Comparison of ENCODE assay signal across 20 cellular contexts in the genomic region with DNA sequence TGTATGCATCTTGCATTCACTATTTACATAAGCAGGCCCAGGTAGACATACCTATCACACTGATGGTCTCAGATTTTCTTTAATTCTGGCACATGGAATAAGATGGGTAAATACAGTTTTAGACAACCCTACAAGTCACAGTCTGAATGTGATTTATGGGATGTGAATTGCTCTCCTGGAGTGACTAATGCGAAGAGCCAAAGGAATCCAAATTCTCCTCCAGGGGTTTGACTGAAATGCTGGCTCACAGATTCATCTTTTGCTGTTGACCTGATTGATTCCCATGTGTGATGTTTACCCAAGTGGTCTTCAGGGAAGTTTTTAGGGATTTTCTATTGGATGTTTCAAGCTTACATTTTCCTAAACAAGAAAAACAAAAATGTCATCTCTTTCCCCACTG.
DNase-seq lines count a peak whose midpoint lies in the region; ATAC-seq, FAIRE-seq and TF ChIP-seq lines count a peak whose summit lies in the region.
"Had no signal": no experiment of that assay in that cellular context is flagged by ENCODE, and none has a peak within 500 bp of the region (broad histone marks: within the 10 kb centered on the region; RNA-seq: fewer than 3 reads in every experiment).

No MANE protein-coding gene starts in this region.

- H3K27me3 ChIP-seq in mammary epithelial cell (ENCODE audit: insufficient read depth, low read length) (no peaks in the 10 kb centered on the region), GM23338 (ENCODE audit: insufficient read depth) (no peaks in the 10 kb centered on the region)

- no peak overlapping the region for H3K27ac Mint-ChIP-seq in GM23338

- no peaks in the 10 kb centered on the region for H3K9me2 ChIP-seq in GM23338 (ENCODE audit: insufficient read depth)

- H3K36me3 Mint-ChIP-seq in GM23338 (ENCODE audit: low read depth): no peaks in the 10 kb centered on the region

- H2AFZ ChIP-seq in mammary epithelial cell (ENCODE audit: low read depth, low read length): no peak overlapping the region
- H2AFZ ChIP-seq in GM23338: no peak overlapping the region

- in situ Hi-C loops in mammary epithelial cell (cut with MboI; ENCODE audit: low sequenced_read_pairs in 2 of 2): no loop called here

- H3K9me3 Mint-ChIP-seq in GM23338: peaks cover 29% of the 10 kb centered on the region

- no peaks in the 10 kb centered on the region for H3K27me3 Mint-ChIP-seq in GM23338 (ENCODE audit: insufficient read depth, low read depth, poor library complexity)

- dilution Hi-C loops in mammary epithelial cell (cut with HindIII; ENCODE audit: low sequenced_read_pairs): no loop called here

- H3K4me3 Mint-ChIP-seq in GM23338: no peak overlapping the region

- no TSS peak for BruUV-seq in mammary epithelial cell (replicated peaks; lab: Mats Ljungman, UMichigan)

- DNase-seq in A549 (ENCODE audit: low read depth in 1 of 2, low spot score in 1 of 2) (peak in 1 of 2 experiments; percentile 6), NCI-H146 treated with DMSO at 0.1 percent for 48 hours (lab: John Stamatoyannopoulos, UW; ENCODE audit: unreplicated experiment) (peak; percentile 4), mammary epithelial cell (peak; percentile 6), kidney glomerular epithelial cell (lab: John Stamatoyannopoulos, UW) (peak; percentile 22), epidermal melanocyte (ENCODE audit: insufficient read length, low spot score) (no peak), GM23338 (ENCODE audit: low spot score) (no peak)
- DNase-seq: DMS 273 treated with DMSO at 0.1 percent for 48 hours, H7, IMR-90, Karpas-422, MM.1S, NCI-H1092 treated with DMSO at 0.1 percent for 48 hours, NCI-H187 treated with DMSO at 0.1 percent for 48 hours, NCI-H2171 treated with DMSO at 0.1 percent for 48 hours, NCI-H774, SHP77 had no signal

- H4K20me1 ChIP-seq in mammary epithelial cell (ENCODE audit: insufficient read depth, low read length): no peaks in the 10 kb centered on the region
- no peaks in the 10 kb centered on the region for H4K20me1 ChIP-seq in GM23338 (replicated peaks; ENCODE audit: insufficient read depth)

- 35% methylated on average over 1 of the region's 1 CpG for WGBS in A549 (ENCODE audit: missing lambda C conversion rate)
- 0% methylated on average over 1 of the region's 1 CpG for WGBS in mammary epithelial cell (ENCODE audit: low coverage, missing lambda C conversion rate)

- POLR2A ChIA-PET in A549 (lab: Yijun Ruan, JAX): no interaction called here

- H3K9ac ChIP-seq in mammary epithelial cell (ENCODE audit: insufficient read depth, low read length): no peak overlapping the region

- TF ChIP-seq POLR2A in A549 (IDR thresholded peaks at IDR 0.05; ENCODE audit: low read length) (no peak), GM18505 (IDR thresholded peaks at IDR 0.05; ENCODE audit: borderline replicate concordance, extremely low read depth, insufficient read depth, insufficient read length) (no peak)

- no peaks in the 10 kb centered on the region for H3K9me3 ChIP-seq in A549
- H3K9me3 ChIP-seq in mammary epithelial cell (replicated peaks; ENCODE audit: insufficient read depth, low read length): no peaks in the 10 kb centered on the region

- H3K4me1 ChIP-seq in A549 (peaks cover 36% of the 10 kb centered on the region), mammary epithelial cell (ENCODE audit: insufficient read depth, low read length) (no peaks in the 10 kb centered on the region), GM23338 (ENCODE audit: insufficient read depth) (no peaks in the 10 kb centered on the region)

- H3K36me3 ChIP-seq in mammary epithelial cell (ENCODE audit: insufficient read depth, low read length) (no peaks in the 10 kb centered on the region), GM23338 (ENCODE audit: insufficient read depth) (no peaks in the 10 kb centered on the region)

- TF ChIP-seq EP300 in A549 (IDR thresholded peaks at IDR 0.05): no peak

- H3K4me1 Mint-ChIP-seq in GM23338: no peaks in the 10 kb centered on the region

- H3K79me2 ChIP-seq in mammary epithelial cell (ENCODE audit: insufficient read depth, low read length) (no peaks in the 10 kb centered on the region), GM23338 (replicated peaks; ENCODE audit: insufficient read depth) (no peaks in the 10 kb centered on the region)

- peak overlapping the region in 1 of 2 experiments; percentile 74; a peak in 4 of 6 replicates for H3K27ac ChIP-seq in A549
- no peak overlapping the region for H3K27ac ChIP-seq in mammary epithelial cell (ENCODE audit: insufficient read depth, low read depth, low read length)
- H3K27ac ChIP-seq in GM23338 (ENCODE audit: low read depth): no peak overlapping the region
- H3K27ac ChIP-seq: C4-2B had no signal

- intact Hi-C loops in mammary epithelial cell (cut with micrococcal nuclease): no loop called here

- TF ChIP-seq CTCF in A549 (IDR thresholded peaks at IDR 0.05) (no peak), mammary epithelial cell (conservative IDR thresholded peaks at IDR 0.05 in 1 of 2, IDR thresholded peaks at IDR 0.05 in 1 of 2; ENCODE audit: extremely low read depth in 1 of 2, insufficient read depth in 1 of 2, low read depth in 1 of 2, low read length in 2 of 2) (no peak), GM23338 (conservative IDR thresholded peaks at IDR 0.05; ENCODE audit: low read depth in 2 of 2) (no peak)

- H3K4me2 ChIP-seq in A549 (peak overlapping the region; percentile 14; the same call in 2 of the 3 replicates), mammary epithelial cell (ENCODE audit: insufficient read depth, low read depth, low read length) (no peak overlapping the region), GM23338 (no peak overlapping the region)

- TF ChIP-seq RAD21 in A549 (conservative IDR thresholded peaks at IDR 0.05 in 1 of 2, IDR thresholded peaks at IDR 0.05 in 1 of 2): no peak

- FAIRE-seq in A549 (lab: Jason Lieb, UNC): peak; percentile 51
- FAIRE-seq: A204.1 had no signal

- CTCF ChIA-PET in A549 (lab: Yijun Ruan, JAX) (no interaction called here), mammary epithelial cell (lab: Charles Lee; ENCODE audit: low non-redundant PET) (no interaction called here)

- H3K4me3 ChIP-seq in A549 (no peak overlapping the region), mammary epithelial cell (replicated peaks in 1 of 3; ENCODE audit: insufficient read depth in 1 of 3, low read depth in 2 of 3, low read length in 3 of 3) (no peak overlapping the region), GM23338 (no peak overlapping the region)

- H3F3A ChIP-seq in GM23338 (replicated peaks; ENCODE audit: low read depth): no peaks in the 10 kb centered on the region

- no peak; a peak in 1 of 6 replicates for ATAC-seq in A549
- no peak for ATAC-seq in HG03045 (IDR thresholded peaks at IDR 0.05; ENCODE audit: unreplicated experiment)
- ATAC-seq in GM23338: no peak
- no peak for ATAC-seq in GM18505 (IDR thresholded peaks at IDR 0.05; ENCODE audit: unreplicated experiment)

TF ChIP-seq in A549, 52 proteins besides CTCF, POLR2A, EP300 and RAD21:
- TF ChIP-seq KDM1A (IDR thresholded peaks at IDR 0.05; ENCODE audit: low read depth) (no peak), JUNB (IDR thresholded peaks at IDR 0.05) (peak; percentile 31; the same call in 1 of the 2 replicates)

TF ChIP-seq in GM23338, 12 proteins besides CTCF, POLR2A, EP300 and RAD21 (continues in another document):
- no peak for TF ChIP-seq JUNB (IDR thresholded peaks at IDR 0.05; ENCODE audit: unreplicated experiment)

Comparison
In these comparisons a context has a peak if more than half of its experiments do, and no peak if none do; other contexts are left out.
1. DNase-seq: peak in NCI-H146 treated with DMSO at 0.1 percent for 48 hours (single experiment), mammary epithelial cell (single experiment) and kidney glomerular epithelial cell (single experiment); none in epidermal melanocyte (single experiment) and GM23338 (single experiment).